ENCODE assay signal across 1 cellular context in genomic region chr20:35954200-35954906, GRCh38.
A peak's percentile ranks its signal among the peaks of the same experiment; 100 is the strongest.
TF ChIP-seq lines count a peak whose summit lies in the region.

SCAND1 (minus strand) TSS chr20:35954502; CDS start chr20:35954284, 218 bp downstream.

TF ChIP-seq in WTC11, 78 proteins besides CTCF, POLR2A, EP300 and RAD21 (continued from another document):
- no peak for TF ChIP-seq ATF6 (CRISPR knock-in tag; IDR thresholded peaks at IDR 0.05)
- peak; percentile 81 for TF ChIP-seq ETV6 (CRISPR knock-in tag; IDR thresholded peaks at IDR 0.05)
- no peak for TF ChIP-seq ZNF121 (CRISPR knock-in tag; IDR thresholded peaks at IDR 0.05)
- TF ChIP-seq ATF3 (CRISPR knock-in tag; conservative IDR thresholded peaks at IDR 0.05) = peak; percentile 47; the same call in 1 of the 2 replicates
- TF ChIP-seq USF2 (CRISPR knock-in tag; IDR thresholded peaks at IDR 0.05) = peak; percentile 65
- peak; percentile 73; the same call in 1 of the 2 replicates for TF ChIP-seq KAT7 (CRISPR knock-in tag; IDR thresholded peaks at IDR 0.05; ENCODE audit: borderline replicate concordance)
- no peak for TF ChIP-seq EMX1 (CRISPR knock-in tag; IDR thresholded peaks at IDR 0.05)
- TF ChIP-seq, protein P1, sequence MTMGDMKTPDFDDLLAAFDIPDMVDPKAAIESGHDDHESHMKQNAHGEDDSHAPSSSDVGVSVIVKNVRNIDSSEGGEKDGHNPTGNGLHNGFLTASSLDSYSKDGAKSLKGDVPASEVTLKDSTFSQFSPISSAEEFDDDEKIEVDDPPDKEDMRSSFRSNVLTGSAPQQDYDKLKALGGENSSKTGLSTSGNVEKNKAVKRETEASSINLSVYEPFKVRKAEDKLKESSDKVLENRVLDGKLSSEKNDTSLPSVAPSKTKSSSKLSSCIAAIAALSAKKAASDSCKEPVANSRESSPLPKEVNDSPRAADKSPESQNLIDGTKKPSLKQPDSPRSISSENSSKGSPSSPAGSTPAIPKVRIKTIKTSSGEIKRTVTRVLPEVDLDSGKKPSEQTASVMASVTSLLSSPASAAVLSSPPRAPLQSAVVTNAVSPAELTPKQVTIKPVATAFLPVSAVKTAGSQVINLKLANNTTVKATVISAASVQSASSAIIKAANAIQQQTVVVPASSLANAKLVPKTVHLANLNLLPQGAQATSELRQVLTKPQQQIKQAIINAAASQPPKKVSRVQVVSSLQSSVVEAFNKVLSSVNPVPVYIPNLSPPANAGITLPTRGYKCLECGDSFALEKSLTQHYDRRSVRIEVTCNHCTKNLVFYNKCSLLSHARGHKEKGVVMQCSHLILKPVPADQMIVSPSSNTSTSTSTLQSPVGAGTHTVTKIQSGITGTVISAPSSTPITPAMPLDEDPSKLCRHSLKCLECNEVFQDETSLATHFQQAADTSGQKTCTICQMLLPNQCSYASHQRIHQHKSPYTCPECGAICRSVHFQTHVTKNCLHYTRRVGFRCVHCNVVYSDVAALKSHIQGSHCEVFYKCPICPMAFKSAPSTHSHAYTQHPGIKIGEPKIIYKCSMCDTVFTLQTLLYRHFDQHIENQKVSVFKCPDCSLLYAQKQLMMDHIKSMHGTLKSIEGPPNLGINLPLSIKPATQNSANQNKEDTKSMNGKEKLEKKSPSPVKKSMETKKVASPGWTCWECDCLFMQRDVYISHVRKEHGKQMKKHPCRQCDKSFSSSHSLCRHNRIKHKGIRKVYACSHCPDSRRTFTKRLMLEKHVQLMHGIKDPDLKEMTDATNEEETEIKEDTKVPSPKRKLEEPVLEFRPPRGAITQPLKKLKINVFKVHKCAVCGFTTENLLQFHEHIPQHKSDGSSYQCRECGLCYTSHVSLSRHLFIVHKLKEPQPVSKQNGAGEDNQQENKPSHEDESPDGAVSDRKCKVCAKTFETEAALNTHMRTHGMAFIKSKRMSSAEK (CRISPR knock-in tag; IDR thresholded peaks at IDR 0.05; ENCODE audit: borderline replicate concordance) = no peak
- TF ChIP-seq STAT6 (CRISPR knock-in tag; conservative IDR thresholded peaks at IDR 0.05; ENCODE audit: low read depth) = 0 out of 2 replicates have a peak, but pooled peaks have one; percentile 66
- no peak for TF ChIP-seq ZNF138 (CRISPR knock-in tag; conservative IDR thresholded peaks at IDR 0.05)
- TF ChIP-seq CREM (CRISPR knock-in tag; IDR thresholded peaks at IDR 0.05) = 0 out of 2 replicates have a peak, but pooled peaks have one; percentile 14
- TF ChIP-seq, protein P2, sequence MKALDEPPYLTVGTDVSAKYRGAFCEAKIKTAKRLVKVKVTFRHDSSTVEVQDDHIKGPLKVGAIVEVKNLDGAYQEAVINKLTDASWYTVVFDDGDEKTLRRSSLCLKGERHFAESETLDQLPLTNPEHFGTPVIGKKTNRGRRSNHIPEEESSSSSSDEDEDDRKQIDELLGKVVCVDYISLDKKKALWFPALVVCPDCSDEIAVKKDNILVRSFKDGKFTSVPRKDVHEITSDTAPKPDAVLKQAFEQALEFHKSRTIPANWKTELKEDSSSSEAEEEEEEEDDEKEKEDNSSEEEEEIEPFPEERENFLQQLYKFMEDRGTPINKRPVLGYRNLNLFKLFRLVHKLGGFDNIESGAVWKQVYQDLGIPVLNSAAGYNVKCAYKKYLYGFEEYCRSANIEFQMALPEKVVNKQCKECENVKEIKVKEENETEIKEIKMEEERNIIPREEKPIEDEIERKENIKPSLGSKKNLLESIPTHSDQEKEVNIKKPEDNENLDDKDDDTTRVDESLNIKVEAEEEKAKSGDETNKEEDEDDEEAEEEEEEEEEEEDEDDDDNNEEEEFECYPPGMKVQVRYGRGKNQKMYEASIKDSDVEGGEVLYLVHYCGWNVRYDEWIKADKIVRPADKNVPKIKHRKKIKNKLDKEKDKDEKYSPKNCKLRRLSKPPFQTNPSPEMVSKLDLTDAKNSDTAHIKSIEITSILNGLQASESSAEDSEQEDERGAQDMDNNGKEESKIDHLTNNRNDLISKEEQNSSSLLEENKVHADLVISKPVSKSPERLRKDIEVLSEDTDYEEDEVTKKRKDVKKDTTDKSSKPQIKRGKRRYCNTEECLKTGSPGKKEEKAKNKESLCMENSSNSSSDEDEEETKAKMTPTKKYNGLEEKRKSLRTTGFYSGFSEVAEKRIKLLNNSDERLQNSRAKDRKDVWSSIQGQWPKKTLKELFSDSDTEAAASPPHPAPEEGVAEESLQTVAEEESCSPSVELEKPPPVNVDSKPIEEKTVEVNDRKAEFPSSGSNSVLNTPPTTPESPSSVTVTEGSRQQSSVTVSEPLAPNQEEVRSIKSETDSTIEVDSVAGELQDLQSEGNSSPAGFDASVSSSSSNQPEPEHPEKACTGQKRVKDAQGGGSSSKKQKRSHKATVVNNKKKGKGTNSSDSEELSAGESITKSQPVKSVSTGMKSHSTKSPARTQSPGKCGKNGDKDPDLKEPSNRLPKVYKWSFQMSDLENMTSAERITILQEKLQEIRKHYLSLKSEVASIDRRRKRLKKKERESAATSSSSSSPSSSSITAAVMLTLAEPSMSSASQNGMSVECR (CRISPR knock-in tag; IDR thresholded peaks at IDR 0.05; ENCODE audit: borderline replicate concordance) = no peak
- TF ChIP-seq, protein P3, sequence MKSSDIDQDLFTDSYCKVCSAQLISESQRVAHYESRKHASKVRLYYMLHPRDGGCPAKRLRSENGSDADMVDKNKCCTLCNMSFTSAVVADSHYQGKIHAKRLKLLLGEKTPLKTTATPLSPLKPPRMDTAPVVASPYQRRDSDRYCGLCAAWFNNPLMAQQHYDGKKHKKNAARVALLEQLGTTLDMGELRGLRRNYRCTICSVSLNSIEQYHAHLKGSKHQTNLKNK (CRISPR knock-in tag; IDR thresholded peaks at IDR 0.05) = no peak
- TF ChIP-seq, protein P4, sequence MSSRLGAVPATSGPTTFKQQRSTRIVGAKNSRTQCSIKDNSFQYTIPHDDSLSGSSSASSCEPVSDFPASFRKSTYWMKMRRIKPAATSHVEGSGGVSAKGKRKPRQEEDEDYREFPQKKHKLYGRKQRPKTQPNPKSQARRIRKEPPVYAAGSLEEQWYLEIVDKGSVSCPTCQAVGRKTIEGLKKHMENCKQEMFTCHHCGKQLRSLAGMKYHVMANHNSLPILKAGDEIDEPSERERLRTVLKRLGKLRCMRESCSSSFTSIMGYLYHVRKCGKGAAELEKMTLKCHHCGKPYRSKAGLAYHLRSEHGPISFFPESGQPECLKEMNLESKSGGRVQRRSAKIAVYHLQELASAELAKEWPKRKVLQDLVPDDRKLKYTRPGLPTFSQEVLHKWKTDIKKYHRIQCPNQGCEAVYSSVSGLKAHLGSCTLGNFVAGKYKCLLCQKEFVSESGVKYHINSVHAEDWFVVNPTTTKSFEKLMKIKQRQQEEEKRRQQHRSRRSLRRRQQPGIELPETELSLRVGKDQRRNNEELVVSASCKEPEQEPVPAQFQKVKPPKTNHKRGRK (CRISPR knock-in tag; IDR thresholded peaks at IDR 0.05; ENCODE audit: borderline replicate concordance) = no peak; the same call in 1 of the 2 replicates
- TF ChIP-seq NR2C2 (CRISPR knock-in tag; IDR thresholded peaks at IDR 0.05) = peak; percentile 46; the same call in 1 of the 2 replicates
- TF ChIP-seq PRDM15 (CRISPR knock-in tag; IDR thresholded peaks at IDR 0.05) = no peak
